Comparison of ENCODE assay signal across 7 cellular contexts in the genomic region with DNA sequence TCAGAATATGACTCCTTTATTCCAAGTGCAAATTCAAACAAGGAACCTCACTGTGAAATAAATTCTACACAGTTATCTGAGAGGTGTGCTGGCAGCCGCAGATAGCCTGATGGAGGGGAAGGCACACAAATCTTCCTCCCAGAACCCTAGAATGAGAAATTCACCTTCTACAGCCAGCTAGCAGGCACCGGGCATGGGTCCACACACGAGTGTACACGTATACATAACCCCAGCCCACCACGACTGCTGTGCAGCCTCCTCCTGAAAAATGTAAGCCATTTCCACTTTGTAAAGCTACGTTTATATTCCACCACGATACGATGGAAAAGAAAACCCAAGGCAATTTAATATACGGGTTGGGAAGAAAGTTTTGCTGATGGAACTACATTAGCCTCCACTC. TPM values are rescaled to one million over a fixed set of nuclear protein-coding genes. Genes with fewer than 3 reads are reported as not detected.
DNase-seq lines count a peak whose midpoint lies in the region; ATAC-seq and TF ChIP-seq lines count a peak whose summit lies in the region.

No MANE protein-coding gene starts in this region.

- TF ChIP-seq POLR2A in erythroblast (IDR thresholded peaks at IDR 0.05; ENCODE audit: low read length) (no peak), ovary (IDR thresholded peaks at IDR 0.05) (no peak)

- no peaks in the 10 kb centered on the region for H3K9me3 Mint-ChIP-seq in GM23338

- TF ChIP-seq CTCF in GM23338 (conservative IDR thresholded peaks at IDR 0.05; ENCODE audit: low read depth in 2 of 2) = no peak
- no peak for TF ChIP-seq CTCF in ovary (IDR thresholded peaks at IDR 0.05)

- ATAC-seq in GM23338 = no peak
- peak; percentile 8; the same call in 2 of the 3 replicates for ATAC-seq in SK-N-SH treated with all-trans-retinoic acid at 6 μM for 48 hours
- ATAC-seq in HG03039 (IDR thresholded peaks at IDR 0.05; ENCODE audit: unreplicated experiment) = no peak
- no peak for ATAC-seq in GM19463 (IDR thresholded peaks at IDR 0.05; ENCODE audit: unreplicated experiment)

- DNase-seq in GM23338 (ENCODE audit: low spot score) = no peak
- peak; percentile 37 to 65 for DNase-seq in erythroblast (lab: John Stamatoyannopoulos, UW)
- DNase-seq in ovary = peak in 4 of 5 donors; percentile 19 to 38 (median 32)
- no peak for DNase-seq in dedifferentiated amniotic fluid mesenchymal stem cell (ENCODE audit: extremely low spot score)

- WGBS in ovary, 3 donors = 15 to 19% (median 18%) methylated on average over 9 of the region's 9 CpGs

- H3K4me3 ChIP-seq in GM23338 (peak overlapping the region; percentile 95), ovary (peak overlapping the region; percentile 98)

- H3K27me3 ChIP-seq in GM23338 (ENCODE audit: insufficient read depth) (peaks cover 21% of the 10 kb centered on the region), ovary (no peaks in the 10 kb centered on the region)

- no peak for TF ChIP-seq EP300 in ovary (IDR thresholded peaks at IDR 0.05)

- peak overlapping the region; percentile 80 for H3K4me3 Mint-ChIP-seq in GM23338

- peak overlapping the region; percentile 98 for H3K4me2 ChIP-seq in GM23338

- peaks cover 11% of the 10 kb centered on the region for H3K4me1 ChIP-seq in GM23338 (ENCODE audit: insufficient read depth)
- H3K4me1 ChIP-seq in ovary (ENCODE audit: insufficient read depth) = peaks cover 6% of the 10 kb centered on the region

- no peak overlapping the region for H3K27ac Mint-ChIP-seq in GM23338

- H3K27me3 Mint-ChIP-seq in GM23338 (ENCODE audit: insufficient read depth, low read depth, poor library complexity) = peaks cover 12% of the 10 kb centered on the region

- no peaks in the 10 kb centered on the region for H3K9me3 ChIP-seq in ovary

- peaks cover 10% of the 10 kb centered on the region for H4K20me1 ChIP-seq in GM23338 (replicated peaks; ENCODE audit: insufficient read depth)

- peaks cover 54% of the 10 kb centered on the region for H3K79me2 ChIP-seq in GM23338 (replicated peaks; ENCODE audit: insufficient read depth)

- peaks cover 34% of the 10 kb centered on the region for H3K36me3 Mint-ChIP-seq in GM23338 (ENCODE audit: low read depth)

- no peaks in the 10 kb centered on the region for H3K9me2 ChIP-seq in GM23338 (ENCODE audit: insufficient read depth)

- no peaks in the 10 kb centered on the region for H3F3A ChIP-seq in GM23338 (replicated peaks; ENCODE audit: low read depth)

- H3K4me1 Mint-ChIP-seq in GM23338 = peaks cover 13% of the 10 kb centered on the region

- intact Hi-C loops in ovary (cut with DNase I) = no loop called here

- H3K27ac ChIP-seq in GM23338 (ENCODE audit: low read depth) (no peak overlapping the region), ovary (peak overlapping the region; percentile 82 to 84)

- H2AFZ ChIP-seq in GM23338 = no peak overlapping the region

- no peaks in the 10 kb centered on the region; the same call in 1 of the 2 replicates for H3K36me3 ChIP-seq in GM23338 (ENCODE audit: insufficient read depth)
- H3K36me3 ChIP-seq in ovary = no peaks in the 10 kb centered on the region

TF ChIP-seq in GM23338, 12 proteins besides CTCF, POLR2A, EP300 and RAD21 (continues in another document):
- TF ChIP-seq EZH2 (IDR thresholded peaks at IDR 0.05; ENCODE audit: low read depth, unreplicated experiment) = no peak

TF ChIP-seq in SK-N-SH treated with all-trans-retinoic acid at 6 μM for 48 hours, 23 proteins besides CTCF, POLR2A, EP300 and RAD21:
- no peak for TF ChIP-seq ISL1 (CRISPR knock-in tag; IDR thresholded peaks at IDR 0.05)
- no peak for TF ChIP-seq ZC3H10 (CRISPR knock-in tag; IDR thresholded peaks at IDR 0.05)
- no peak for TF ChIP-seq OSR1 (CRISPR knock-in tag; IDR thresholded peaks at IDR 0.05)
- no peak for TF ChIP-seq ZNF70 (CRISPR knock-in tag; IDR thresholded peaks at IDR 0.05)
- no peak for TF ChIP-seq ZNF565 (CRISPR knock-in tag; conservative IDR thresholded peaks at IDR 0.05; ENCODE audit: low read depth)
- TF ChIP-seq GLIS3 (CRISPR knock-in tag; IDR thresholded peaks at IDR 0.05) = no peak
- no peak for TF ChIP-seq CSDC2 (CRISPR knock-in tag; IDR thresholded peaks at IDR 0.05)
- no peak for TF ChIP-seq PPARA (CRISPR knock-in tag; IDR thresholded peaks at IDR 0.05; ENCODE audit: borderline replicate concordance)
- TF ChIP-seq TCF4 (CRISPR knock-in tag; IDR thresholded peaks at IDR 0.05; ENCODE audit: borderline replicate concordance) = no peak
- no peak for TF ChIP-seq TOX (CRISPR knock-in tag; IDR thresholded peaks at IDR 0.05; ENCODE audit: borderline replicate concordance)
- no peak for TF ChIP-seq SNAI2 (CRISPR knock-in tag; IDR thresholded peaks at IDR 0.05)
TF ChIP-seq in SK-N-SH treated with all-trans-retinoic acid at 6 μM for 48 hours: peak in this region for 0.

RNA-seq across cellular contexts. Expression of a gene that starts 1.8 kb away (rescaled TPM):
- total RNA-seq in GM23338 (2014; rRNA removed; shearing (Covaris generic)) = 20.4 and 24.0 TPM in 2 replicates
- polyA plus RNA-seq in GM23338 (2016; fragmentation: Nextera tagmentation; extraction: Ambion mirVana) = 39.7 and 43.8 TPM in 2 replicates
- 100 to 1,000 TPM in 1 of 7 donors, 10 to 100 TPM in 6; 16.7 to 181 (median 24.5) TPM for total RNA-seq in ovary
- polyA plus RNA-seq in ovary = 10 to 100 TPM; 22.6 to 28.3 TPM

Comparison
In these comparisons a context has a peak if more than half of its experiments do, and no peak if none do; other contexts are left out.
1. DNase-seq: peak in erythroblast (2 of 2) and ovary (4 of 5); none in GM23338 (single experiment) and dedifferentiated amniotic fluid mesenchymal stem cell (single experiment).